ENCODE assay signal across 8 cellular contexts in genomic region chr11:114080219-114080618, GRCh38. TPM values are rescaled to one million over a fixed set of nuclear protein-coding genes. Genes with fewer than 3 reads are reported as not detected.
A peak's percentile ranks its signal among the peaks of the same experiment; 100 is the strongest.
DNase-seq lines count a peak whose midpoint lies in the region; ATAC-seq, FAIRE-seq and TF ChIP-seq lines count a peak whose summit lies in the region.

No MANE protein-coding gene starts in this region.

- DNase-seq in COLO668 (lab: John Stamatoyannopoulos, UW; ENCODE audit: unreplicated experiment) (peak; percentile 37), Peyer's patch (peak; percentile 16 to 78 (median 44)), pancreas (peak in 1 of 6 donors; percentile 30), NCI-H187 treated with DMSO at 0.1 percent for 48 hours (lab: John Stamatoyannopoulos, UW) (no peak), hippocampal formation (lab: John Stamatoyannopoulos, UW) (no peak), lower leg skin (ENCODE audit: low spot score in 2 of 2) (no peak), ecto neural progenitor cell (ENCODE audit: low spot score) (no peak)
- DNase-seq in effector memory CD4-positive, alpha-beta T cell = no peak

- peaks cover 0 to 81% (median 24%) of the 10 kb centered on the region in 4 donors for H3K4me1 ChIP-seq in Peyer's patch
- H3K4me1 ChIP-seq in effector memory CD4-positive, alpha-beta T cell (ENCODE audit: control insufficient read depth, insufficient read depth, low read length, poor library complexity, severe bottlenecking) = peaks cover 36% of the 10 kb centered on the region
- H3K4me1 ChIP-seq in pancreas = peaks cover 56 to 83% (median 81%) of the 10 kb centered on the region in 3 donors

- peak; percentile 32 to 57 (median 36) for ATAC-seq in pancreas

- H3K27ac ChIP-seq in Peyer's patch (peak overlapping the region; percentile 33 to 76 (median 57)), pancreas (peak overlapping the region; percentile 16 to 61 (median 50))
- peak overlapping the region; percentile 22 for H3K27ac ChIP-seq in effector memory CD4-positive, alpha-beta T cell (ENCODE audit: insufficient read depth, low read length, poor library complexity, severe bottlenecking)

- H3K36me3 ChIP-seq in Peyer's patch (peaks cover 0 to 41% (median 0%) of the 10 kb centered on the region in 3 donors), pancreas (peaks cover 0 to 3% (median 0%) of the 10 kb centered on the region in 3 donors)
- H3K36me3 ChIP-seq in effector memory CD4-positive, alpha-beta T cell (ENCODE audit: control insufficient read depth, insufficient read depth, low read length) = no peaks in the 10 kb centered on the region

- intact Hi-C loops in pancreas (cut with DNase I) = no loop called here
- intact Hi-C loops in lower leg skin (cut with DNase I; ENCODE audit: low total_unique reads) = no loop called here

- TF ChIP-seq POLR2A in Peyer's patch (IDR thresholded peaks at IDR 0.05) = peak in 1 of 2 donors; percentile 60
- TF ChIP-seq POLR2A in lower leg skin (IDR thresholded peaks at IDR 0.05) = no peak

- H3K27me3 ChIP-seq in Peyer's patch (no peaks in the 10 kb centered on the region), pancreas (no peaks in the 10 kb centered on the region)
- H3K27me3 ChIP-seq in effector memory CD4-positive, alpha-beta T cell (replicated peaks; ENCODE audit: control insufficient read depth, insufficient read depth, low read length, poor library complexity, severe bottlenecking) = no peaks in the 10 kb centered on the region

- 33 to 42% methylated on average over 5 of the region's 5 CpGs for WGBS in pancreas, 2 donors
- 45 to 46% methylated on average over 5 of the region's 5 CpGs for WGBS in lower leg skin, 2 donors

- TF ChIP-seq CTCF in Peyer's patch (IDR thresholded peaks at IDR 0.05) (no peak), pancreas (IDR thresholded peaks at IDR 0.05) (no peak), lower leg skin (IDR thresholded peaks at IDR 0.05) (no peak)

- H3K4me3 ChIP-seq in Peyer's patch (peak overlapping the region in 1 of 4 donors; percentile 5), pancreas (no peak overlapping the region), lower leg skin (ENCODE audit: low read depth, poor library complexity, severe bottlenecking) (no peak overlapping the region)
- no peak overlapping the region for H3K4me3 ChIP-seq in effector memory CD4-positive, alpha-beta T cell (ENCODE audit: insufficient read depth, low read depth, low read length, poor library complexity, severe bottlenecking)

- FAIRE-seq in pancreas (lab: Jason Lieb, UNC) = no peak

- H3K9me3 ChIP-seq in Peyer's patch (no peaks in the 10 kb centered on the region), pancreas (no peaks in the 10 kb centered on the region)
- H3K9me3 ChIP-seq in effector memory CD4-positive, alpha-beta T cell (ENCODE audit: control insufficient read depth, low read length) = no peaks in the 10 kb centered on the region

RNA-seq across cellular contexts. Expression of gene ZBTB16, which starts 20.7 kb away (rescaled TPM):
- 100 to 1,000 TPM in 3 of 4 donors, 10 to 100 TPM in 1; 84.8 to 257 (median 155) TPM for total RNA-seq in Peyer's patch
- total RNA-seq in pancreas = 10 to 100 TPM in 5 of 6 donors, 1 to 10 TPM in 1; 8.1 to 76.4 (median 47.0) TPM
- polyA plus RNA-seq in pancreas = 10 to 100 TPM; 12.0 to 41.3 TPM
- 100 to 1,000 TPM; 167 to 369 (median 233) TPM for total RNA-seq in lower leg skin

Comparison
In these comparisons a context has a peak if more than half of its experiments do, and no peak if none do; other contexts are left out.
1. DNase-seq: peak in COLO668 (single experiment) and Peyer's patch (3 of 3); none in effector memory CD4-positive, alpha-beta T cell (0 of 3), NCI-H187 treated with DMSO at 0.1 percent for 48 hours (single experiment), hippocampal formation (0 of 2), lower leg skin (0 of 2) and ecto neural progenitor cell (single experiment).
2. Peak in every context shown above with its lines, with median percentiles within 50 percentile points of each other: H3K27ac ChIP-seq.